Comparison of ENCODE assay signal across 32 cellular contexts in the genomic region with DNA sequence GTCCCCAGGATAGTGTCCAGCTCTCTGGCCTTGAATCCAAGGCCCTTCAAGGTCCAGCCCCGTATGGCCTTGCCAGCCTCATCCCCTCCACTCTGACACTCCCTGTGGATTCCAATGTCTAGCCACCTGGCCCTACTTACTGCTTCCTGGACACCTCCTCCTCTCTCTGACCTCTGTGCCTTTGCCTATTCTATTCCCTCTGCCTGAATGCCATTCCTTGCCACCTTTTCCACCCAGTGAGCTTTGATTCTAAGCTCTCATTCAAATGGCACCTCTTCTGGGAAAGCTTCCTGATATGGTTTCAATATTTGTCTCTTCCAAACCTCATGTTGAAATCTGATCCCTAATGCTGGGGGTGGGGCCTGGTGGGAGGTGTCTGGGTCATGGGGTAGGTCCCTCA.
"Had no signal": no experiment of that assay in that cellular context is flagged by ENCODE, and none has a peak within 500 bp of the region (broad histone marks: within the 10 kb centered on the region; RNA-seq: fewer than 3 reads in every experiment).

No MANE protein-coding gene starts in this region.

- DNase-seq: activated CD4-positive, alpha-beta T cell treated with anti-CD3 and anti-CD28 coated beads, Interleukin-2, amount 10 ng/mL, durations not matched to agents 24 days and 14 days; activated CD4-positive, CD25-positive, alpha-beta regulatory T cell treated with anti-CD3 and anti-CD28 coated beads, Interleukin-2, amount 50 U/mL, for 72 hours; activated CD8-positive, alpha-beta T cell treated with anti-CD3 and anti-CD28 coated beads for 36 hours; activated gamma-delta T cell treated with Interleukin-2 at 50 U/mL for 16 hours; activated naive CD4-positive, alpha-beta T cell treated with anti-CD3 and anti-CD28 coated beads, Interleukin-2, amount 50 U/mL, for 16 hours; activated T-cell treated with anti-CD3 and anti-CD28 coated beads, Interleukin-2, amount 50 U/mL, for 4 hours; amniotic stem cell; caudate nucleus; cortex of kidney; effector memory CD8-positive, alpha-beta T cell; heart left ventricle; hypothalamus; midbrain; naive thymus-derived CD4-positive, alpha-beta T cell; nucleus accumbens; retina; stimulated activated CD4-positive, alpha-beta T cell treated with anti-CD3 and anti-CD28 coated beads, Interleukin-1b, Interleukin-23, amount 100 ng/mL, for 48 hours; stimulated activated CD4-positive, alpha-beta T cell treated with anti-CD3 and anti-CD28 coated beads, Interleukin-4, amount 100 ng/mL, for 4 hours; stimulated activated CD8-positive, alpha-beta memory T cell treated with anti-CD3 and anti-CD28 coated beads, Interleukin-4, amount 100 ng/mL, for 48 hours; stimulated activated naive CD8-positive, alpha-beta T cell treated with anti-CD3 and anti-CD28 coated beads, Interleukin-15, amount 100 ng/mL, for 72 hours; substantia nigra; T1000; upper lobe of left lung had no signal

- H3K27ac ChIP-seq: heart left ventricle, pancreas, prostate gland, skin epidermis, upper lobe of left lung, vagina had no signal

- H3K27me3 ChIP-seq: pancreas, upper lobe of left lung, vagina had no signal

- H3K9me3 ChIP-seq: heart left ventricle, pancreas, prostate gland, upper lobe of left lung, vagina had no signal

- H3K4me3 ChIP-seq: heart left ventricle, pancreas, prostate gland, skin epidermis, upper lobe of left lung, vagina had no signal

- FAIRE-seq: endothelial cell of umbilical vein, pancreas had no signal

- ATAC-seq: activated CD8-positive, alpha-beta T cell treated with anti-CD3 and anti-CD28 coated beads for 36 hours; activated T-cell treated with anti-CD3 and anti-CD28 coated beads, Interleukin-2, amount 50 U/mL, for 4 hours; activated T-helper 17 cell treated with anti-CD3 and anti-CD28 coated beads, Interleukin-2, amount 50 U/mL, for 72 hours; effector memory CD8-positive, alpha-beta T cell; esophagus mucosa; heart left ventricle; naive thymus-derived CD4-positive, alpha-beta T cell; pancreas; sciatic nerve; stimulated activated memory B cell treated with anti-CD40 and anti-IgM and Interleukin-4, amounts not matched to agents 10 μg/mL and 1 μg/mL and 100 μg/mL, for 72 hours; stimulated activated naive CD8-positive, alpha-beta T cell treated with anti-CD3 and anti-CD28 coated beads, Interleukin-15, amount 100 ng/mL, for 72 hours had no signal

- H3K4me1 ChIP-seq: pancreas, prostate gland, vagina had no signal

- H3K36me3 ChIP-seq: heart left ventricle, pancreas, prostate gland, upper lobe of left lung, vagina had no signal
